35 cellular contexts compared by ENCODE assay signal in the genomic region with DNA sequence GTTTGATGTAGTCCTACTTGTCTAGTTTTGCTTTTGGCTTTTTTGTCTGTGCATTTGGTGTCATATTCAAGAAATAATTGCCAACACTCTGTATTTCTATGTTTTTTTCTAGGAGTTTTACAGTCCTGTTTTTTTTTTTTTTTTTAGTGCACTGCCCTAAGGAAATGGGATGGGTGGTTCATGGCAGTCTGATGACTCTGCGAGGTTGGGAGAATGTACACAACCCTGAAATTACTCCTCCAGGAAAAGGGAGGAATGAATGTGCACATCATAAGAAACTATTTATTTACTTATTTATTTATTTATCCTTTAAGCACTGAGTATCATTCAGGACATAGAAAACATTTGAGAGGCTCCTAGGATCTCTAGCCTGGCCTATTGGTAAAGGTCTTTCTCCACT.
"Had no signal": no experiment of that assay in that cellular context is flagged by ENCODE, and none has a peak within 500 bp of the region (broad histone marks: within the 10 kb centered on the region; RNA-seq: fewer than 3 reads in every experiment).

No MANE protein-coding gene starts in this region.

- H3K4me3 Mint-ChIP-seq: activated B cell treated with CpG ODN at 0.5 μM for 24 hours; activated CD8-positive, alpha-beta memory T cell treated with anti-CD3 and anti-CD28 coated beads, Interleukin-2, amount 10 ng/mL, durations not matched to agents 7 days and 5 days; activated CD8-positive, alpha-beta T cell treated with anti-CD3 and anti-CD28 coated beads, Interleukin-2, amount 10 ng/mL, durations not matched to agents 7 days and 5 days; activated naive CD4-positive, alpha-beta T cell treated with anti-CD3 and anti-CD28 coated beads for 36 hours; activated naive CD4-positive, alpha-beta T cell treated with anti-CD3 and anti-CD28 coated beads, Interleukin-2, amount 50 U/mL, for 24 hours; activated naive CD8-positive, alpha-beta T cell treated with anti-CD3 and anti-CD28 coated beads for 36 hours; activated naive CD8-positive, alpha-beta T cell treated with anti-CD3 and anti-CD28 coated beads, Interleukin-2, amount 50 U/mL, for 24 hours; activated T-helper 1 cell treated with anti-CD3 and anti-CD28 coated beads, Interleukin-12 subunit alpha, Interleukin-12 subunit beta, Interleukin-2, Interleukin-4 antibody, amounts not matched to agents 30 ng/mL and 10 ng/mL and 1 ng/mL, durations not matched to agents 14 hours and 24 hours and 36 hours; T-helper 17 cell; T-helper 2 cell treated with Interferon-gamma antibody and Interleukin-4, amounts not matched to agents 5 μg/mL and 100 μg/mL, for 36 hours had no signal

- H3K9me3 Mint-ChIP-seq: activated B cell treated with CpG ODN at 0.5 μM for 24 hours; activated naive CD4-positive, alpha-beta T cell treated with anti-CD3 and anti-CD28 coated beads for 36 hours; activated naive CD4-positive, alpha-beta T cell treated with anti-CD3 and anti-CD28 coated beads, Interleukin-2, amount 50 U/mL, for 24 hours; activated naive CD8-positive, alpha-beta T cell treated with anti-CD3 and anti-CD28 coated beads for 36 hours; activated naive CD8-positive, alpha-beta T cell treated with anti-CD3 and anti-CD28 coated beads, Interleukin-2, amount 50 U/mL, for 24 hours; activated T-helper 1 cell treated with anti-CD3 and anti-CD28 coated beads, Interleukin-12 subunit alpha, Interleukin-12 subunit beta, Interleukin-2, Interleukin-4 antibody, amounts not matched to agents 30 ng/mL and 10 ng/mL and 1 ng/mL, durations not matched to agents 14 hours and 24 hours and 36 hours; activated T-helper 2 cell treated with anti-CD3 and anti-CD28 coated beads, Interferon-gamma antibody, Interleukin-2, Interleukin-4, amounts not matched to agents 10 μg/mL and 5 μg/mL and 100 μg/mL, durations not matched to agents 14 hours and 24 hours and 36 hours; T-helper 2 cell treated with Interferon-gamma antibody and Interleukin-4, amounts not matched to agents 5 μg/mL and 100 μg/mL, for 36 hours had no signal

- DNase-seq: activated B cell treated with CpG ODN at 0.5 μM for 24 hours; activated CD4-positive, alpha-beta T cell treated with anti-CD3 and anti-CD28 coated beads for 48 hours; activated CD4-positive, alpha-beta T cell treated with anti-CD3 and anti-CD28 coated beads, Interleukin-2, amount 50 U/mL, for 1 hour; activated CD4-positive, alpha-beta T cell treated with anti-CD3 and anti-CD28 coated beads, Interleukin-2, amount 50 U/mL, for 48 hours; activated CD8-positive, alpha-beta memory T cell treated with anti-CD3 and anti-CD28 coated beads, Interleukin-2, amount 10 ng/mL, durations not matched to agents 7 days and 5 days; activated CD8-positive, alpha-beta memory T cell treated with anti-CD3 and anti-CD28 coated beads, Interleukin-2, amount 50 U/mL, for 4 hours; activated CD8-positive, alpha-beta T cell treated with anti-CD3 and anti-CD28 coated beads, Interleukin-2, amount 10 ng/mL, durations not matched to agents 7 days and 5 days; activated effector memory CD4-positive, alpha-beta T cell treated with anti-CD3 and anti-CD28 coated beads, Interleukin-2, amount 50 U/mL, for 16 hours; activated naive CD4-positive, alpha-beta T cell treated with anti-CD3 and anti-CD28 coated beads for 36 hours; activated naive CD8-positive, alpha-beta T cell treated with anti-CD3 and anti-CD28 coated beads for 36 hours; activated naive CD8-positive, alpha-beta T cell treated with anti-CD3 and anti-CD28 coated beads, Interleukin-2, amount 50 U/mL, for 24 hours; activated T-cell treated with anti-CD3 and anti-CD28 coated beads, Interleukin-2, amount 50 U/mL, for 1 hour; activated T-cell treated with anti-CD3 and anti-CD28 coated beads, Interleukin-2, amount 50 U/mL, for 48 hours; adrenal gland; amygdala; aorta; body of pancreas; caudate nucleus; cortex of kidney; dermis blood vessel endothelial cell; effector CD8-positive, alpha-beta T cell; foreskin keratinocyte; gastrocnemius medialis; glutamatergic neuron; heart left ventricle; T-helper 1 cell; T-helper 17 cell; T1000; WERI-Rb-1 had no signal

- H3K9me3 ChIP-seq: adrenal gland, body of pancreas, gastrocnemius medialis, heart left ventricle had no signal

- H3K4me1 ChIP-seq: adrenal gland, body of pancreas, heart left ventricle had no signal

- H3K36me3 ChIP-seq: adrenal gland, gastrocnemius medialis, heart left ventricle, WERI-Rb-1 had no signal

- H3K4me1 Mint-ChIP-seq: activated B cell treated with CpG ODN at 0.5 μM for 24 hours; activated naive CD4-positive, alpha-beta T cell treated with anti-CD3 and anti-CD28 coated beads, Interleukin-2, amount 50 U/mL, for 24 hours; T-helper 17 cell had no signal

- H3K4me3 ChIP-seq: adrenal gland, body of pancreas, gastrocnemius medialis, heart left ventricle had no signal

- H3K27me3 ChIP-seq: body of pancreas, foreskin keratinocyte, gastrocnemius medialis, heart left ventricle had no signal

- H3K36me3 Mint-ChIP-seq: activated CD8-positive, alpha-beta memory T cell treated with anti-CD3 and anti-CD28 coated beads, Interleukin-2, amount 10 ng/mL, durations not matched to agents 7 days and 5 days; activated naive CD4-positive, alpha-beta T cell treated with anti-CD3 and anti-CD28 coated beads, Interleukin-2, amount 50 U/mL, for 24 hours; activated naive CD8-positive, alpha-beta T cell treated with anti-CD3 and anti-CD28 coated beads for 36 hours had no signal

- ATAC-seq: activated CD4-positive, CD25-positive, alpha-beta regulatory T cell treated with anti-CD3 and anti-CD28 coated beads, Interleukin-2, amount 50 U/mL, for 24 hours; activated CD8-positive, alpha-beta memory T cell treated with anti-CD3 and anti-CD28 coated beads, Interleukin-2, amount 10 ng/mL, durations not matched to agents 7 days and 5 days; activated CD8-positive, alpha-beta T cell treated with anti-CD3 and anti-CD28 coated beads, Interleukin-2, amount 10 ng/mL, durations not matched to agents 7 days and 5 days; activated naive CD8-positive, alpha-beta T cell treated with anti-CD3 and anti-CD28 coated beads, Interleukin-2, amount 50 U/mL, for 24 hours; body of pancreas; esophagus mucosa; foreskin keratinocyte; gastrocnemius medialis; heart left ventricle; T-helper 17 cell had no signal

- H3K27ac ChIP-seq: adrenal gland, body of pancreas, foreskin keratinocyte, gastrocnemius medialis, heart left ventricle, WERI-Rb-1 had no signal

- H3K27ac Mint-ChIP-seq: activated B cell treated with CpG ODN at 0.5 μM for 24 hours; activated CD8-positive, alpha-beta memory T cell treated with anti-CD3 and anti-CD28 coated beads, Interleukin-2, amount 10 ng/mL, durations not matched to agents 7 days and 5 days; activated CD8-positive, alpha-beta T cell treated with anti-CD3 and anti-CD28 coated beads, Interleukin-2, amount 10 ng/mL, durations not matched to agents 7 days and 5 days; activated naive CD4-positive, alpha-beta T cell treated with anti-CD3 and anti-CD28 coated beads for 36 hours; activated naive CD4-positive, alpha-beta T cell treated with anti-CD3 and anti-CD28 coated beads, Interleukin-2, amount 50 U/mL, for 24 hours; activated naive CD8-positive, alpha-beta T cell treated with anti-CD3 and anti-CD28 coated beads for 36 hours; activated naive CD8-positive, alpha-beta T cell treated with anti-CD3 and anti-CD28 coated beads, Interleukin-2, amount 50 U/mL, for 24 hours; activated T-helper 1 cell treated with anti-CD3 and anti-CD28 coated beads, Interleukin-12 subunit alpha, Interleukin-12 subunit beta, Interleukin-2, Interleukin-4 antibody, amounts not matched to agents 30 ng/mL and 10 ng/mL and 1 ng/mL, durations not matched to agents 14 hours and 24 hours and 36 hours; activated T-helper 2 cell treated with anti-CD3 and anti-CD28 coated beads, Interferon-gamma antibody, Interleukin-2, Interleukin-4, amounts not matched to agents 10 μg/mL and 5 μg/mL and 100 μg/mL, durations not matched to agents 14 hours and 24 hours and 36 hours; T-helper 17 cell; T-helper 2 cell treated with Interferon-gamma antibody and Interleukin-4, amounts not matched to agents 5 μg/mL and 100 μg/mL, for 36 hours had no signal
